ENCODE assay signal across 8 cellular contexts in genomic region chr5:113022661-113023060, GRCh38. TPM values are rescaled to one million over a fixed set of nuclear protein-coding genes. Genes with fewer than 3 reads are reported as not detected.
DNase-seq lines count a peak whose midpoint lies in the region; ATAC-seq, FAIRE-seq and TF ChIP-seq lines count a peak whose summit lies in the region.

No MANE protein-coding gene starts in this region.

- no peak for DNase-seq in CD8-positive, alpha-beta T cell
- peak; percentile 54 for DNase-seq in bronchial epithelial cell (ENCODE audit: low read depth)
- no peak for DNase-seq in D341Med (ENCODE audit: low spot score)
- DNase-seq in SIG-M5 (lab: John Stamatoyannopoulos, UW) = no peak
- no peak for DNase-seq in Ammon's horn (ENCODE audit: low spot score)

- H3K27ac Mint-ChIP-seq in CD8-positive, alpha-beta T cell = peak overlapping the region; percentile 78

- POLR2A ChIA-PET in CD8-positive, alpha-beta T cell (lab: Charles Lee) = interaction anchor here (0.6 to 1.4 kb wide), 4 partner anchors 47 to 491 kb away, joined by 3 read pairs; partner anchors contain the start of gene DCP2

- H3K9me3 Mint-ChIP-seq in CD8-positive, alpha-beta T cell = no peaks in the 10 kb centered on the region

- peaks cover 3% of the 10 kb centered on the region for H3K36me3 ChIP-seq in CD8-positive, alpha-beta T cell (ENCODE audit: insufficient read depth, low read length)
- H3K36me3 ChIP-seq in bronchial epithelial cell (ENCODE audit: control insufficient read depth, insufficient read depth, low read length) = peaks cover 9% of the 10 kb centered on the region

- H3K4me1 ChIP-seq in CD8-positive, alpha-beta T cell (ENCODE audit: insufficient read depth, low read length) = peaks cover 42% of the 10 kb centered on the region

- H3K4me3 ChIP-seq in CD8-positive, alpha-beta T cell (ENCODE audit: low read depth, low read length) = no peak overlapping the region
- H3K4me3 ChIP-seq in bronchial epithelial cell (ENCODE audit: low read depth, low read length) = no peak overlapping the region

- intact Hi-C loops in CD8-positive, alpha-beta T cell (cut with DNase I, micrococcal nuclease) = no loop called here

- no peak for FAIRE-seq in bronchial epithelial cell (lab: Jason Lieb, UNC)

- CTCF ChIA-PET in CD8-positive, alpha-beta T cell (lab: Charles Lee) = interaction anchor here (0.9 to 3.6 kb wide), 5 partner anchors 22 to 308 kb away, joined by 3 to 21 read pairs (median 9); no protein-coding TSS in a partner anchor

- peaks cover 46% of the 10 kb centered on the region for H3K36me3 Mint-ChIP-seq in CD8-positive, alpha-beta T cell

- no peaks in the 10 kb centered on the region for H3K9me3 ChIP-seq in CD8-positive, alpha-beta T cell (ENCODE audit: low read length)

- H3K4me1 Mint-ChIP-seq in CD8-positive, alpha-beta T cell (ENCODE audit: low read depth) = peaks cover 71% of the 10 kb centered on the region

- H3K27me3 Mint-ChIP-seq in CD8-positive, alpha-beta T cell (ENCODE audit: low read depth) = no peaks in the 10 kb centered on the region

- no peaks in the 10 kb centered on the region for H3K27me3 ChIP-seq in CD8-positive, alpha-beta T cell (ENCODE audit: insufficient read depth, low read length)
- H3K27me3 ChIP-seq in bronchial epithelial cell (ENCODE audit: control insufficient read depth, insufficient read depth, low read length) = no peaks in the 10 kb centered on the region

- no peak for TF ChIP-seq CTCF in CD8-positive, alpha-beta T cell (IDR thresholded peaks at IDR 0.05)
- TF ChIP-seq CTCF in bronchial epithelial cell (IDR thresholded peaks at IDR 0.05; ENCODE audit: insufficient read depth, low read length, severe bottlenecking) = no peak

- peak overlapping the region; percentile 24 for H3K27ac ChIP-seq in CD8-positive, alpha-beta T cell (ENCODE audit: low read depth, low read length)

- ATAC-seq in CD8-positive, alpha-beta T cell = peak; percentile 89
- ATAC-seq in GM21367 (IDR thresholded peaks at IDR 0.05; ENCODE audit: unreplicated experiment) = peak; percentile 77
- peak; percentile 66 for ATAC-seq in HG03558 (IDR thresholded peaks at IDR 0.05; ENCODE audit: extremely low read depth, unreplicated experiment)
- ATAC-seq in GM19455 (IDR thresholded peaks at IDR 0.05; ENCODE audit: unreplicated experiment) = no peak

- peak overlapping the region; percentile 23 for H3K4me3 Mint-ChIP-seq in CD8-positive, alpha-beta T cell

RNA-seq across cellular contexts. Expression of gene DCP2, which starts 46.1 kb away (rescaled TPM):
- total RNA-seq in CD8-positive, alpha-beta T cell = 10 to 100 TPM; 65.4 to 69.8 TPM
- total RNA-seq in bronchial epithelial cell = 22.0 and 24.0 TPM in 2 replicates
